In the genomic region with DNA sequence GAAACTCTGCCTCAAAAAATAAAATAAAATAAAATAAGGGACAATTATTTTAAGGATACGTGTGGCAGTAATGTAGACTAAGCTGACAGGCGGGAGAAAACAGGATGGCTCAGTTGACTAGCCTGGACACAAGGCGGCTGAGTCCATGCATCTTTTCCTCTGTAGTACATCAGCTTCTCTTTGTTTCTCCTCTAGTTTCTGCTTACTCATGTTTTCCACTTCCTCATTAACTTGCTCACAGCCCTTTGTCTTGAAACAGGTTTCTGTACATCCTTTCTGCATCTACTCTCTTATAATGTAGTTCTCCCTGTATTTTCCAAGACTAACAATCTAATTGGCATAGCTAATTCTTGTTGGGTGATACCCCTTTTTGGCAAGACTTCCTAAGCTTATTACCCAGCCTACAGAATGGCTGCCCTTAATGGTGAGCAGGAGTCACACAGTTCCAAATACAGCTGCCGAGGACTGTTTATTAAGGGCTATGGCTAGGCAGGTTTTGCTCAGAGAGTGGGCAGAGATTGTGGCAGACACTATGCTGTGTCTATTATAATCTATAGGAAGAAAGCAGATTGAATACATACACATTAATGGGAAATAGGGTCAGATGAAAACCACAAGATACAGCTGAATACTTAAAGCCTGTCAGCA, we compare ENCODE assay signal across 8 cellular contexts. TPM values are rescaled to one million over a fixed set of nuclear protein-coding genes. Genes with fewer than 3 reads are reported as not detected.
DNase-seq lines count a peak whose midpoint lies in the region; ATAC-seq, FAIRE-seq and TF ChIP-seq lines count a peak whose summit lies in the region.

No MANE protein-coding gene starts in this region.

- no peak overlapping the region for H2AFZ ChIP-seq in PC-9
- H2AFZ ChIP-seq in neural progenitor cell (replicated peaks) = no peak overlapping the region

- intact Hi-C loops in PC-9 (cut with micrococcal nuclease; ENCODE audit: unreplicated experiment) = no loop called here

- H3K4me3 Mint-ChIP-seq in activated naive CD4-positive, alpha-beta T cell treated with anti-CD3 and anti-CD28 coated beads, Interleukin-2, amount 10 ng/mL, durations not matched to agents 7 days and 5 days = no peak overlapping the region
- H3K4me3 Mint-ChIP-seq in neural progenitor cell = no peak overlapping the region

- ATAC-seq in activated naive CD4-positive, alpha-beta T cell treated with anti-CD3 and anti-CD28 coated beads, Interleukin-2, amount 50 U/mL, for 72 hours = peak; percentile 59 to 72
- peak; percentile 80 for ATAC-seq in HG02973 (IDR thresholded peaks at IDR 0.05; ENCODE audit: unreplicated experiment)

- H3F3A ChIP-seq in PC-9 (ENCODE audit: insufficient read depth, low read depth) (peaks cover 6% of the 10 kb centered on the region; the same call in 1 of the 2 replicates), neural progenitor cell (ENCODE audit: low read depth) (no peaks in the 10 kb centered on the region)

- H3K9me3 ChIP-seq in PC-9 (ENCODE audit: insufficient read depth, low read depth) (peaks cover 5% of the 10 kb centered on the region; the same call in 1 of the 2 replicates), neural progenitor cell (ENCODE audit: low read depth) (no peaks in the 10 kb centered on the region)

- DNase-seq in activated naive CD4-positive, alpha-beta T cell treated with anti-CD3 and anti-CD28 coated beads, Interleukin-2, amount 50 U/mL, for 72 hours (ENCODE audit: low spot score in 2 of 2) = no peak
- DNase-seq in activated naive CD4-positive, alpha-beta T cell treated with anti-CD3 and anti-CD28 coated beads, Interleukin-2, amount 10 ng/mL, durations not matched to agents 7 days and 5 days = no peak
- DNase-seq in PC-9 (peak; percentile 6 to 49), iris pigment epithelial cell (ENCODE audit: low read depth) (peak; percentile 71), hippocampal formation (lab: John Stamatoyannopoulos, UW) (no peak), neural progenitor cell (ENCODE audit: low spot score) (no peak), D721Med (ENCODE audit: insufficient read length, low spot score) (no peak)

- no peaks in the 10 kb centered on the region for H3K27me3 Mint-ChIP-seq in activated naive CD4-positive, alpha-beta T cell treated with anti-CD3 and anti-CD28 coated beads, Interleukin-2, amount 10 ng/mL, durations not matched to agents 7 days and 5 days
- H3K27me3 Mint-ChIP-seq in neural progenitor cell (ENCODE audit: insufficient read depth, low read depth) = peaks cover 5% of the 10 kb centered on the region

- no peak overlapping the region for H3K4me2 ChIP-seq in PC-9
- H3K4me2 ChIP-seq in neural progenitor cell = no peak overlapping the region

- H3K9me2 ChIP-seq in PC-9 (ENCODE audit: insufficient read depth) = no peaks in the 10 kb centered on the region

- H4K20me1 ChIP-seq in PC-9 (ENCODE audit: insufficient read depth) = no peaks in the 10 kb centered on the region
- H4K20me1 ChIP-seq in neural progenitor cell (ENCODE audit: low read depth) = no peaks in the 10 kb centered on the region

- H3K36me3 ChIP-seq in PC-9 (ENCODE audit: low read depth) (0 out of 2 replicates have a peak, but pooled peaks cover 2% of the 10 kb centered on the region), neural progenitor cell (no peaks in the 10 kb centered on the region)

- POLR2A ChIA-PET in PC-9 (lab: Charles Lee; ENCODE audit: unreplicated experiment) = no interaction called here

- H3K9ac ChIP-seq in neural progenitor cell = no peak overlapping the region

- peaks cover 0 to 4% of the 10 kb centered on the region in 2 donors for H3K36me3 Mint-ChIP-seq in activated naive CD4-positive, alpha-beta T cell treated with anti-CD3 and anti-CD28 coated beads, Interleukin-2, amount 50 U/mL, for 72 hours
- peaks cover 12% of the 10 kb centered on the region for H3K36me3 Mint-ChIP-seq in activated naive CD4-positive, alpha-beta T cell treated with anti-CD3 and anti-CD28 coated beads, Interleukin-2, amount 10 ng/mL, durations not matched to agents 7 days and 5 days
- peaks cover 7% of the 10 kb centered on the region for H3K36me3 Mint-ChIP-seq in neural progenitor cell

- CTCF ChIA-PET in activated naive CD4-positive, alpha-beta T cell treated with anti-CD3 and anti-CD28 coated beads, Interleukin-2, amount 10 ng/mL, durations not matched to agents 7 days and 5 days (lab: Charles Lee) = no interaction called here
- CTCF ChIA-PET in PC-9 (lab: Charles Lee) = no interaction called here

- H3K4me1 Mint-ChIP-seq in activated naive CD4-positive, alpha-beta T cell treated with anti-CD3 and anti-CD28 coated beads, Interleukin-2, amount 10 ng/mL, durations not matched to agents 7 days and 5 days = peaks cover 5% of the 10 kb centered on the region
- H3K4me1 Mint-ChIP-seq in neural progenitor cell = no peaks in the 10 kb centered on the region

- peak overlapping the region; percentile 20 to 73 for H3K27ac Mint-ChIP-seq in activated naive CD4-positive, alpha-beta T cell treated with anti-CD3 and anti-CD28 coated beads, Interleukin-2, amount 50 U/mL, for 72 hours
- H3K27ac Mint-ChIP-seq in activated naive CD4-positive, alpha-beta T cell treated with anti-CD3 and anti-CD28 coated beads, Interleukin-2, amount 10 ng/mL, durations not matched to agents 7 days and 5 days = no peak overlapping the region
- no peak overlapping the region for H3K27ac Mint-ChIP-seq in neural progenitor cell

- no peak for TF ChIP-seq CTCF in PC-9 (conservative IDR thresholded peaks at IDR 0.05)
- no peak for TF ChIP-seq CTCF in neural progenitor cell (IDR thresholded peaks at IDR 0.05)
- no peak for TF ChIP-seq CTCF in D721Med (IDR thresholded peaks at IDR 0.05; ENCODE audit: insufficient read depth, missing control alignments)

- H3K79me2 ChIP-seq in PC-9 (ENCODE audit: low read depth) (no peaks in the 10 kb centered on the region), neural progenitor cell (ENCODE audit: low read depth) (no peaks in the 10 kb centered on the region)

- no peaks in the 10 kb centered on the region for H3K9me3 Mint-ChIP-seq in activated naive CD4-positive, alpha-beta T cell treated with anti-CD3 and anti-CD28 coated beads, Interleukin-2, amount 50 U/mL, for 72 hours
- no peaks in the 10 kb centered on the region for H3K9me3 Mint-ChIP-seq in activated naive CD4-positive, alpha-beta T cell treated with anti-CD3 and anti-CD28 coated beads, Interleukin-2, amount 10 ng/mL, durations not matched to agents 7 days and 5 days
- H3K9me3 Mint-ChIP-seq in neural progenitor cell = no peaks in the 10 kb centered on the region

- H3K27ac ChIP-seq in PC-9 (peak overlapping the region; percentile 33), neural progenitor cell (no peak overlapping the region)

- FAIRE-seq in D721Med (lab: Jason Lieb, UNC) = no peak

- BruUV-seq in PC-9 (replicated peaks; lab: Mats Ljungman, UMichigan) = no TSS peak

- H3K4me3 ChIP-seq in PC-9 (no peak overlapping the region), neural progenitor cell (no peak overlapping the region)

- no peaks in the 10 kb centered on the region for H3K27me3 ChIP-seq in PC-9 (ENCODE audit: insufficient read depth, low read depth)
- H3K27me3 ChIP-seq in neural progenitor cell = no peaks in the 10 kb centered on the region

- H3K4me1 ChIP-seq in PC-9 (replicated peaks; ENCODE audit: insufficient read depth) = no peaks in the 10 kb centered on the region
- no peaks in the 10 kb centered on the region for H3K4me1 ChIP-seq in neural progenitor cell

RNA-seq across cellular contexts. Expression of a gene that starts 58.7 kb away (rescaled TPM):
- 1 to 10 TPM; 1.1 to 1.9 TPM for total RNA-seq in activated naive CD4-positive, alpha-beta T cell treated with anti-CD3 and anti-CD28 coated beads, Interleukin-2, amount 50 U/mL, for 72 hours
- total RNA-seq in PC-9 (2021) = 54.3 and 65.9 TPM in 2 replicates
- 0.84 and 0.96 TPM in 2 replicates for total RNA-seq in neural progenitor cell (ENCODE audit: low replicate concordance)

Comparison
In these comparisons a context has a peak if more than half of its experiments do, and no peak if none do; other contexts are left out.
1. H3K27ac Mint-ChIP-seq: peak in activated naive CD4-positive, alpha-beta T cell treated with anti-CD3 and anti-CD28 coated beads, Interleukin-2, amount 50 U/mL, for 72 hours (2 of 2); none in activated naive CD4-positive, alpha-beta T cell treated with anti-CD3 and anti-CD28 coated beads, Interleukin-2, amount 10 ng/mL, durations not matched to agents 7 days and 5 days (single experiment) and neural progenitor cell (single experiment).
2. DNase-seq: peak in PC-9 (2 of 2) and iris pigment epithelial cell (single experiment); none in activated naive CD4-positive, alpha-beta T cell treated with anti-CD3 and anti-CD28 coated beads, Interleukin-2, amount 50 U/mL, for 72 hours (0 of 2), activated naive CD4-positive, alpha-beta T cell treated with anti-CD3 and anti-CD28 coated beads, Interleukin-2, amount 10 ng/mL, durations not matched to agents 7 days and 5 days (single experiment), hippocampal formation (0 of 2), neural progenitor cell (single experiment) and D721Med (single experiment).
3. RNA of a gene that starts 58.7 kb away (total RNA-seq): 54.3 to 65.9 TPM in PC-9; 1.1 to 1.9 TPM in activated naive CD4-positive, alpha-beta T cell treated with anti-CD3 and anti-CD28 coated beads, Interleukin-2, amount 50 U/mL, for 72 hours and 0.84 to 0.96 TPM in neural progenitor cell; every median in the first group is over 10 times any median in the second.